ENCODE assay signal across 23 cellular contexts in genomic region chr13:22243519-22244197, GRCh38.
DNase-seq lines count a peak whose midpoint lies in the region; ATAC-seq, FAIRE-seq and TF ChIP-seq lines count a peak whose summit lies in the region.
"Had no signal": no experiment of that assay in that cellular context is flagged by ENCODE, and none has a peak within 500 bp of the region (broad histone marks: within the 10 kb centered on the region; RNA-seq: fewer than 3 reads in every experiment).

No MANE protein-coding gene starts in this region.

- H3K4me3 ChIP-seq in small intestine (ENCODE audit: low read depth in 1 of 2, low read length in 2 of 2) (no peak overlapping the region), heart right ventricle (no peak overlapping the region), smooth muscle cell (no peak overlapping the region)

- H3K4me1 ChIP-seq in small intestine (ENCODE audit: control insufficient read depth in 2 of 2, insufficient read depth in 1 of 2, low read depth in 1 of 2, low read length in 1 of 2), result no peaks in the 10 kb centered on the region
- no peaks in the 10 kb centered on the region for H3K4me1 ChIP-seq in heart right ventricle
- peaks cover 6% of the 10 kb centered on the region for H3K4me1 ChIP-seq in smooth muscle cell (ENCODE audit: low read depth)
- H3K4me1 ChIP-seq: BE2C had no signal

- no peaks in the 10 kb centered on the region for H3K79me2 ChIP-seq in smooth muscle cell (ENCODE audit: low read depth)

- no peak overlapping the region for H3K4me2 ChIP-seq in smooth muscle cell

- ATAC-seq in heart right ventricle (no peak), GM18517 (IDR thresholded peaks at IDR 0.05; ENCODE audit: unreplicated experiment) (no peak)
- ATAC-seq: Panc1, SK-N-SH treated with all-trans-retinoic acid at 6 μM for 48 hours had no signal

- no peak for FAIRE-seq in small intestine (lab: Jason Lieb, UNC)
- FAIRE-seq: GM12891 had no signal

- H3K27ac ChIP-seq in small intestine (ENCODE audit: low read depth in 1 of 2, low read length in 1 of 2), result peak overlapping the region in 1 of 2 donors; percentile 19
- no peak overlapping the region for H3K27ac ChIP-seq in heart right ventricle
- no peak overlapping the region for H3K27ac ChIP-seq in smooth muscle cell (ENCODE audit: low read depth)
- H3K27ac ChIP-seq: HL-60 had no signal

- WGBS in small intestine, 3 donors, result 27 to 35% (median 31%) methylated on average over 8 of the region's 8 CpGs
- 57 to 59% methylated on average over 8 of the region's 8 CpGs for WGBS in heart right ventricle, 2 donors
- 79% methylated on average over 8 of the region's 8 CpGs for WGBS in smooth muscle cell (ENCODE audit: low lambda C conversion rate)

- no peak overlapping the region for H2AFZ ChIP-seq in smooth muscle cell (ENCODE audit: low read depth)

- no peaks in the 10 kb centered on the region for H3K36me3 ChIP-seq in small intestine (ENCODE audit: control insufficient read depth in 2 of 2, insufficient read depth in 2 of 2, low read length in 2 of 2)
- no peaks in the 10 kb centered on the region for H3K36me3 ChIP-seq in heart right ventricle
- no peaks in the 10 kb centered on the region for H3K36me3 ChIP-seq in smooth muscle cell (ENCODE audit: low read depth)
- H3K36me3 ChIP-seq: BE2C had no signal

- no peak overlapping the region for H3K9ac ChIP-seq in smooth muscle cell (ENCODE audit: low read depth)

- H3K9me3 ChIP-seq in small intestine (ENCODE audit: control insufficient read depth, low read depth), result no peaks in the 10 kb centered on the region
- H3K9me3 ChIP-seq in heart right ventricle, result no peaks in the 10 kb centered on the region
- H3K9me3 ChIP-seq in smooth muscle cell (replicated peaks; ENCODE audit: low read depth), result no peaks in the 10 kb centered on the region
- H3K9me3 ChIP-seq: BE2C had no signal

- DNase-seq in ELF-1 (ENCODE audit: low read depth, low spot score) (peak; percentile 81), NCI-H748 (lab: John Stamatoyannopoulos, UW; ENCODE audit: unreplicated experiment) (peak; percentile 78), left kidney (ENCODE audit: low read depth, low spot score) (peak; percentile 32), small intestine (peak; percentile 37), heart right ventricle (no peak), smooth muscle cell (lab: John Stamatoyannopoulos, UW; ENCODE audit: unreplicated experiment) (no peak)
- DNase-seq: BE2C; DMS79 treated with DMSO at 0.1 percent for 48 hours; H9; HFFc6; KG1; NCI-H1092; NCI-H1436; NCI-H187 treated with DMSO at 0.1 percent for 48 hours; NCI-H2107; NCI-H226; NCI-H526 treated with DMSO at 0.1 percent for 48 hours; NK-92 treated with Interleukin-12 subunit alpha and Interleukin-12 subunit beta, amount 100 ng/mL, for 24 hours had no signal

- H3F3A ChIP-seq in smooth muscle cell (ENCODE audit: low read depth), result no peaks in the 10 kb centered on the region

- no peaks in the 10 kb centered on the region for H4K20me1 ChIP-seq in smooth muscle cell (ENCODE audit: low read depth)

- H3K27me3 ChIP-seq in small intestine (ENCODE audit: control insufficient read depth in 2 of 2, insufficient read depth in 2 of 2, low read length in 2 of 2) (no peaks in the 10 kb centered on the region), heart right ventricle (no peaks in the 10 kb centered on the region), smooth muscle cell (ENCODE audit: low read depth) (no peaks in the 10 kb centered on the region)
- H3K27me3 ChIP-seq: BE2C had no signal

- intact Hi-C loops in heart right ventricle (cut with DNase I), result no loop called here

- no peak for TF ChIP-seq CTCF in heart right ventricle (IDR thresholded peaks at IDR 0.05)
- TF ChIP-seq CTCF in smooth muscle cell (IDR thresholded peaks at IDR 0.05; ENCODE audit: borderline replicate concordance, insufficient read depth, poor library complexity, severe bottlenecking), result no peak

Comparison
In these comparisons a context has a peak if more than half of its experiments do, and no peak if none do; other contexts are left out.
1. DNase-seq: peak in ELF-1 (single experiment), NCI-H748 (single experiment), left kidney (single experiment) and small intestine (single experiment); none in heart right ventricle (0 of 2) and smooth muscle cell (single experiment).